Comparison of ENCODE assay signal across 26 cellular contexts in the genomic region with DNA sequence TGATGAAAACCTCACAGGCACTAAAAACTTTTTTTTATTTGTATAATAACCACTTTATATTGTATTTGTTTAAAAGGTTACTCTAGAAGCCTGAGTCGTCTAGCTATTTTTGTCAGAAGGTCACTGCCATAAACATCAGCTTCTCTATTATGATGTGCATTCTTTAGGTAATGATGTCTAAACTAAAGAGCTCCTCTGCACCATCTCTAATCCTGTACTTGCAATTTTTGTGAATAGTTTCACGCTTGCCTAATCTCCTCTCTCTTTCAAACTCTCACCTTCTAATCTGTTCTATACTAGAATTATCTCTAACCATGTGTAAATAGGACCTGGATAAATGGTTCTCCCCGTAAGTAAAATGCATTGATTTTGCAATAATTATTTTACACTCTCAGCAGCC. TPM values are rescaled to one million over a fixed set of nuclear protein-coding genes. Genes with fewer than 3 reads are reported as not detected.
DNase-seq lines count a peak whose midpoint lies in the region; ATAC-seq and TF ChIP-seq lines count a peak whose summit lies in the region.
"Had no signal": no experiment of that assay in that cellular context is flagged by ENCODE, and none has a peak within 500 bp of the region (broad histone marks: within the 10 kb centered on the region; RNA-seq: fewer than 3 reads in every experiment).

No MANE protein-coding gene starts in this region.

- peak overlapping the region; percentile 27; the same call in 1 of the 2 replicates for H3K27ac ChIP-seq in Karpas-422 (ENCODE audit: low read length)
- H3K27ac ChIP-seq: 22Rv1, A549, BLaER1 had no signal

- no peaks in the 10 kb centered on the region for H3K9me3 Mint-ChIP-seq in activated T-cell treated with anti-CD3 and anti-CD28 coated beads, Interleukin-2, amount 50 U/mL, for 72 hours
- H3K9me3 Mint-ChIP-seq in dendritic cell treated with granulocyte-macrophage colony-stimulating factor and Interleukin-4, amounts not matched to agents 40 ng/mL and 50 ng/mL, for 4 days = no peaks in the 10 kb centered on the region
- no peaks in the 10 kb centered on the region for H3K9me3 Mint-ChIP-seq in progenitor cell of endocrine pancreas (ENCODE audit: low read depth)
- H3K9me3 Mint-ChIP-seq: CD4-positive, alpha-beta memory T cell; CD4-positive, CD25-positive, alpha-beta regulatory T cell; CD8-positive, alpha-beta memory T cell had no signal

- H3K4me3 ChIP-seq in Karpas-422 (ENCODE audit: low read length) = no peak overlapping the region
- H3K4me3 ChIP-seq: A549, BLaER1, GM12878 had no signal

- H4K20me1 ChIP-seq in Karpas-422 (ENCODE audit: insufficient read depth, low read depth, low read length) = no peaks in the 10 kb centered on the region
- H4K20me1 ChIP-seq: BLaER1 had no signal

- intact Hi-C loops in dendritic cell treated with granulocyte-macrophage colony-stimulating factor and Interleukin-4, amounts not matched to agents 40 ng/mL and 50 ng/mL, for 4 days (cut with micrococcal nuclease) = no loop called here

- TF ChIP-seq CTCF in progenitor cell of endocrine pancreas (IDR thresholded peaks at IDR 0.05; ENCODE audit: unreplicated experiment) = no peak

- H3K4me1 ChIP-seq in Karpas-422 (ENCODE audit: low read length) = peaks cover 16% of the 10 kb centered on the region
- H3K4me1 ChIP-seq: A549, BE2C, BLaER1 had no signal

- no peak overlapping the region for H3K4me3 Mint-ChIP-seq in activated T-cell treated with anti-CD3 and anti-CD28 coated beads, Interleukin-2, amount 50 U/mL, for 72 hours
- no peak overlapping the region for H3K4me3 Mint-ChIP-seq in dendritic cell treated with granulocyte-macrophage colony-stimulating factor and Interleukin-4, amounts not matched to agents 40 ng/mL and 50 ng/mL, for 4 days
- no peak overlapping the region for H3K4me3 Mint-ChIP-seq in progenitor cell of endocrine pancreas (ENCODE audit: low read depth)
- H3K4me3 Mint-ChIP-seq: CD14-positive monocyte; CD4-positive, alpha-beta memory T cell; CD4-positive, CD25-positive, alpha-beta regulatory T cell; CD8-positive, alpha-beta memory T cell had no signal

- H3K27me3 Mint-ChIP-seq in activated T-cell treated with anti-CD3 and anti-CD28 coated beads, Interleukin-2, amount 50 U/mL, for 72 hours (ENCODE audit: low read depth) = no peaks in the 10 kb centered on the region
- no peaks in the 10 kb centered on the region for H3K27me3 Mint-ChIP-seq in dendritic cell treated with granulocyte-macrophage colony-stimulating factor and Interleukin-4, amounts not matched to agents 40 ng/mL and 50 ng/mL, for 4 days
- H3K27me3 Mint-ChIP-seq in progenitor cell of endocrine pancreas = no peaks in the 10 kb centered on the region
- H3K27me3 Mint-ChIP-seq: CD4-positive, alpha-beta memory T cell; CD4-positive, CD25-positive, alpha-beta regulatory T cell; CD8-positive, alpha-beta memory T cell had no signal

- no peaks in the 10 kb centered on the region for H3K9me2 ChIP-seq in Karpas-422 (replicated peaks; ENCODE audit: insufficient read depth, low read length)

- no peak overlapping the region for H3K9ac ChIP-seq in Karpas-422 (ENCODE audit: low read length)
- H3K9ac ChIP-seq: BLaER1 had no signal

- H3K27ac Mint-ChIP-seq in activated T-cell treated with anti-CD3 and anti-CD28 coated beads, Interleukin-2, amount 50 U/mL, for 72 hours = peak overlapping the region; percentile 46
- H3K27ac Mint-ChIP-seq in dendritic cell treated with granulocyte-macrophage colony-stimulating factor and Interleukin-4, amounts not matched to agents 40 ng/mL and 50 ng/mL, for 4 days = peak overlapping the region; percentile 17
- H3K27ac Mint-ChIP-seq in progenitor cell of endocrine pancreas = peak overlapping the region; percentile 15
- H3K27ac Mint-ChIP-seq: CD14-positive monocyte; CD4-positive, CD25-positive, alpha-beta regulatory T cell had no signal

- no peaks in the 10 kb centered on the region for H3K27me3 ChIP-seq in Karpas-422 (ENCODE audit: low read length)
- H3K27me3 ChIP-seq: BE2C, BLaER1 had no signal

- no peak for ATAC-seq in activated T-cell treated with anti-CD3 and anti-CD28 coated beads, Interleukin-2, amount 50 U/mL, for 72 hours (replicated peaks in 1 of 2)
- ATAC-seq: A549, GM12878 had no signal

- DNase-seq in activated T-cell treated with anti-CD3 and anti-CD28 coated beads, Interleukin-2, amount 50 U/mL, for 72 hours = no peak
- DNase-seq in activated T-cell treated with anti-CD3 and anti-CD28 coated beads, Interleukin-2, amount 50 U/mL, for 48 hours = no peak
- DNase-seq in Karpas-422 = no peak
- no peak for DNase-seq in progenitor cell of endocrine pancreas (ENCODE audit: low spot score, unreplicated experiment)
- DNase-seq in NCI-H748 (lab: John Stamatoyannopoulos, UW; ENCODE audit: unreplicated experiment) = no peak
- DNase-seq in NAMALWA (ENCODE audit: low spot score) = no peak
- no peak for DNase-seq in stimulated activated CD4-positive, alpha-beta T cell treated with anti-CD3 and anti-CD28 coated beads, Interleukin-2, amount 100 ng/mL, for 24 hours
- DNase-seq: BE2C; C1 segment of cervical spinal cord; CD4-positive, alpha-beta memory T cell; CD4-positive, CD25-positive, alpha-beta regulatory T cell; CD8-positive, alpha-beta memory T cell; COR-L47; DMS 273 treated with DMSO at 0.1 percent for 48 hours; DMS153; DMS53; DMS79; DND-41; EL; GDM1 had no signal

- peaks cover 10% of the 10 kb centered on the region for H3K79me2 ChIP-seq in Karpas-422 (ENCODE audit: low read length)

- H3K4me1 Mint-ChIP-seq in activated T-cell treated with anti-CD3 and anti-CD28 coated beads, Interleukin-2, amount 50 U/mL, for 72 hours (ENCODE audit: low read depth) = no peaks in the 10 kb centered on the region
- H3K4me1 Mint-ChIP-seq in dendritic cell treated with granulocyte-macrophage colony-stimulating factor and Interleukin-4, amounts not matched to agents 40 ng/mL and 50 ng/mL, for 4 days (ENCODE audit: low read depth) = peaks cover 11% of the 10 kb centered on the region
- H3K4me1 Mint-ChIP-seq in progenitor cell of endocrine pancreas (ENCODE audit: low read depth) = peaks cover 5% of the 10 kb centered on the region
- H3K4me1 Mint-ChIP-seq: CD14-positive monocyte had no signal

- peaks cover 3 to 22% of the 10 kb centered on the region in 2 donors for H3K36me3 Mint-ChIP-seq in activated T-cell treated with anti-CD3 and anti-CD28 coated beads, Interleukin-2, amount 50 U/mL, for 72 hours (ENCODE audit: insufficient read depth in 2 of 2)
- H3K36me3 Mint-ChIP-seq in dendritic cell treated with granulocyte-macrophage colony-stimulating factor and Interleukin-4, amounts not matched to agents 40 ng/mL and 50 ng/mL, for 4 days (ENCODE audit: low read depth) = peaks cover 100% of the 10 kb centered on the region
- peaks cover 10% of the 10 kb centered on the region for H3K36me3 Mint-ChIP-seq in progenitor cell of endocrine pancreas (ENCODE audit: insufficient read depth)

- H3K9me3 ChIP-seq in Karpas-422 (ENCODE audit: low read length) = no peaks in the 10 kb centered on the region
- H3K9me3 ChIP-seq: A549, BE2C, BLaER1 had no signal

- H3K4me2 ChIP-seq in Karpas-422 (ENCODE audit: low read depth, low read length, poor library complexity, severe bottlenecking) = no peak overlapping the region
- H3K4me2 ChIP-seq: A549, BLaER1 had no signal

- H2AFZ ChIP-seq in Karpas-422 (ENCODE audit: low read length) = no peak overlapping the region

- H3K36me3 ChIP-seq in Karpas-422 (ENCODE audit: insufficient read depth, low read length) = peaks cover 43% of the 10 kb centered on the region

RNA-seq across cellular contexts. Expression of gene CHUK, which starts 10.5 kb away (rescaled TPM):
- total RNA-seq in activated T-cell treated with anti-CD3 and anti-CD28 coated beads, Interleukin-2, amount 50 U/mL, for 72 hours = 10 to 100 TPM; 25.0 to 26.6 TPM
- 27.8 and 37.3 TPM in 2 replicates for total RNA-seq in Karpas-422 (2014; rRNA removed; shearing (Covaris generic); ENCODE audit: low replicate concordance)
- 21.7 and 22.6 TPM in 2 replicates for total RNA-seq in progenitor cell of endocrine pancreas

RNA-seq across cellular contexts. Expression of gene CWF19L1, which starts 27.6 kb away (rescaled TPM):
- 10 to 100 TPM; 54.4 to 73.1 TPM for total RNA-seq in activated T-cell treated with anti-CD3 and anti-CD28 coated beads, Interleukin-2, amount 50 U/mL, for 72 hours
- total RNA-seq in Karpas-422 (2014; rRNA removed; shearing (Covaris generic); ENCODE audit: low replicate concordance) = 40.8 and 47.2 TPM in 2 replicates
- total RNA-seq in progenitor cell of endocrine pancreas = 23.3 and 23.8 TPM in 2 replicates

RNA-seq across cellular contexts. Expression of gene BLOC1S2, which starts 46.6 kb away (rescaled TPM):
- 100 to 1,000 TPM in 1 of 2 donors, 10 to 100 TPM in 1; 78.9 to 110 TPM for total RNA-seq in activated T-cell treated with anti-CD3 and anti-CD28 coated beads, Interleukin-2, amount 50 U/mL, for 72 hours
- 65.1 and 121 TPM in 2 replicates for total RNA-seq in Karpas-422 (2014; rRNA removed; shearing (Covaris generic); ENCODE audit: low replicate concordance)
- total RNA-seq in progenitor cell of endocrine pancreas = 28.7 and 31.6 TPM in 2 replicates

RNA-seq across cellular contexts. Expression of gene ERLIN1, which starts 54.0 kb away (rescaled TPM):
- total RNA-seq in activated T-cell treated with anti-CD3 and anti-CD28 coated beads, Interleukin-2, amount 50 U/mL, for 72 hours = 10 to 100 TPM; 15.1 to 17.8 TPM
- 8.3 and 9.0 TPM in 2 replicates for total RNA-seq in Karpas-422 (2014; rRNA removed; shearing (Covaris generic); ENCODE audit: low replicate concordance)
- 43.7 and 49.5 TPM in 2 replicates for total RNA-seq in progenitor cell of endocrine pancreas
